18 cellular contexts compared by ENCODE assay signal in the genomic region with DNA sequence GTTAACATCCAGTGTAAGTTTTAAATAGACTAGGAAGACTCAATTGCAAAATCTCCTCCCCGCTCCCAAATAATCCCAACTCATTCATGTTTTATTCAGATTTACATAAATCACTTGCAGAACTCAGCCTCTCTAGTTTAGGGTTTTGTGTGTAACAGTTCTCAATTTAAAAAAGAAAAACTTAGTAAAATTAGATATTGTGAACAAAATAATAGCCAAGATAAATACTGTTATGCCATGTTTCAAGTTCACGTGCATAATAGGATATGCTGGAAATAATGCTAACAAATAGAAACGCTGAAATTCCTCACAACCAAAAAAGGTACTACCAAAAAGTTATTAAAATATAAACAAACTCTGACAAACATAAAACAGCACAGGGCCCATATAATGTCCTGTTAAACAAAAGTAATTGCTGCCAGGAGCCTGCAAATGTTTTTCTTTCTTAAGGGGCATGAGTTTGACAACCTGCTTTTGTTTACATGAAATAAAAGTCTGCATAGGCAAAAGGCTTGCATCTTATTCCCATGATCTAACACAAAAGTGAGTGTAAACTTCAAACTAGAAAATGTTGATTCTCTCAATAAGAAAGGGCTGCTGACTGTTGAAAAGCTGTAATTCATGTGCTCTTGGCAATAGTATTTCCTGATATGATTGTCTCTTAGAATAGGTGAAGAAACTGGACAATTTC. TPM values are rescaled to one million over a fixed set of nuclear protein-coding genes. Genes with fewer than 3 reads are reported as not detected.
DNase-seq lines count a peak whose midpoint lies in the region; ATAC-seq and TF ChIP-seq lines count a peak whose summit lies in the region.
"Had no signal": no experiment of that assay in that cellular context is flagged by ENCODE, and none has a peak within 500 bp of the region (broad histone marks: within the 10 kb centered on the region; RNA-seq: fewer than 3 reads in every experiment).

No MANE protein-coding gene starts in this region.

- H3K27ac Mint-ChIP-seq in neural progenitor cell: no peak overlapping the region
- H3K27ac Mint-ChIP-seq: CD4-positive, CD25-positive, alpha-beta regulatory T cell; H9 had no signal

- CTCF ChIA-PET in HEK293T (lab: Yijun Ruan, JAX): no interaction called here

- ATAC-seq in gastroesophageal sphincter: no peak

- no peak for TF ChIP-seq POLR2A in gastroesophageal sphincter (IDR thresholded peaks at IDR 0.05)
- no peak for TF ChIP-seq POLR2A in thyroid gland (IDR thresholded peaks at IDR 0.05)

- H3K4me3 Mint-ChIP-seq in neural progenitor cell: peak overlapping the region; percentile 86
- H3K4me3 Mint-ChIP-seq: CD4-positive, CD25-positive, alpha-beta regulatory T cell had no signal

- no peak for DNase-seq in HEK293T (ENCODE audit: extremely low spot score)
- DNase-seq in neural progenitor cell (ENCODE audit: low spot score): no peak
- no peak for DNase-seq in thyroid gland
- no peak for DNase-seq in NCI-H2081 treated with DMSO at 0.1 percent for 48 hours (lab: John Stamatoyannopoulos, UW)
- DNase-seq in smooth muscle cell (lab: John Stamatoyannopoulos, UW; ENCODE audit: unreplicated experiment): no peak
- no peak for DNase-seq in hippocampal formation (lab: John Stamatoyannopoulos, UW)
- DNase-seq in kidney tubule cell (ENCODE audit: low spot score): no peak
- DNase-seq: ACHN; CD4-positive, CD25-positive, alpha-beta regulatory T cell; DMS53; H9; KBM-7; NCI-H1092; NCI-H187; NCI-H2171; NCI-H774 had no signal

- H3K4me1 Mint-ChIP-seq in neural progenitor cell: peaks cover 49% of the 10 kb centered on the region

- no peaks in the 10 kb centered on the region for H3K9me3 Mint-ChIP-seq in neural progenitor cell
- H3K9me3 Mint-ChIP-seq: H9 had no signal

- H3K36me3 Mint-ChIP-seq in neural progenitor cell: peaks cover 3% of the 10 kb centered on the region
- H3K36me3 Mint-ChIP-seq: CD4-positive, CD25-positive, alpha-beta regulatory T cell had no signal

- WGBS in gastroesophageal sphincter (ENCODE audit: low coverage in 1 of 2), 2 donors: 52 to 66% methylated on average over 3 of the region's 3 CpGs
- 88 to 92% methylated on average over 3 of the region's 3 CpGs for WGBS in thyroid gland, 2 donors
- WGBS in smooth muscle cell (ENCODE audit: low lambda C conversion rate): 95% methylated on average over 3 of the region's 3 CpGs

- peaks cover 24% of the 10 kb centered on the region for H3F3A ChIP-seq in neural progenitor cell (ENCODE audit: low read depth)
- H3F3A ChIP-seq in smooth muscle cell (ENCODE audit: low read depth): peaks cover 35% of the 10 kb centered on the region

- H3K9ac ChIP-seq in neural progenitor cell: no peak overlapping the region
- H3K9ac ChIP-seq in smooth muscle cell (ENCODE audit: low read depth): no peak overlapping the region

- H3K36me3 ChIP-seq in gastroesophageal sphincter (no peaks in the 10 kb centered on the region), neural progenitor cell (no peaks in the 10 kb centered on the region), thyroid gland (no peaks in the 10 kb centered on the region), smooth muscle cell (ENCODE audit: low read depth) (no peaks in the 10 kb centered on the region)

- POLR2A ChIA-PET in HEK293T (lab: Yijun Ruan, JAX): interaction anchor here (1.3 kb wide), 2 partner anchors 15 to 57 kb away, joined by 3 to 5 read pairs; no protein-coding TSS in a partner anchor

- H3K4me3 ChIP-seq in gastroesophageal sphincter (no peak overlapping the region), neural progenitor cell (no peak overlapping the region), thyroid gland (replicated peaks in 1 of 3) (no peak overlapping the region), smooth muscle cell (no peak overlapping the region)

- no peaks in the 10 kb centered on the region for H3K27me3 ChIP-seq in gastroesophageal sphincter
- peaks cover 73% of the 10 kb centered on the region for H3K27me3 ChIP-seq in neural progenitor cell
- no peaks in the 10 kb centered on the region for H3K27me3 ChIP-seq in thyroid gland
- H3K27me3 ChIP-seq in smooth muscle cell (ENCODE audit: low read depth): peaks cover 14% of the 10 kb centered on the region

- intact Hi-C loops in thyroid gland (cut with DNase I): no loop called here

- no peaks in the 10 kb centered on the region for H3K9me3 ChIP-seq in gastroesophageal sphincter
- no peaks in the 10 kb centered on the region for H3K9me3 ChIP-seq in neural progenitor cell (ENCODE audit: low read depth)
- H3K9me3 ChIP-seq in thyroid gland: no peaks in the 10 kb centered on the region
- no peaks in the 10 kb centered on the region for H3K9me3 ChIP-seq in smooth muscle cell (replicated peaks; ENCODE audit: low read depth)

- no peaks in the 10 kb centered on the region for H3K79me2 ChIP-seq in neural progenitor cell (ENCODE audit: low read depth)
- no peaks in the 10 kb centered on the region for H3K79me2 ChIP-seq in smooth muscle cell (ENCODE audit: low read depth)

- no peak for TF ChIP-seq CTCF in gastroesophageal sphincter (IDR thresholded peaks at IDR 0.05)
- no peak for TF ChIP-seq CTCF in neural progenitor cell (IDR thresholded peaks at IDR 0.05)
- no peak for TF ChIP-seq CTCF in thyroid gland (IDR thresholded peaks at IDR 0.05)
- TF ChIP-seq CTCF in smooth muscle cell (IDR thresholded peaks at IDR 0.05; ENCODE audit: borderline replicate concordance, insufficient read depth, poor library complexity, severe bottlenecking): no peak

- H2AFZ ChIP-seq in neural progenitor cell (replicated peaks) (no peak overlapping the region), smooth muscle cell (ENCODE audit: low read depth) (no peak overlapping the region)

- H3K4me2 ChIP-seq in neural progenitor cell (no peak overlapping the region), smooth muscle cell (no peak overlapping the region)

- peaks cover 8% of the 10 kb centered on the region for H3K27me3 Mint-ChIP-seq in neural progenitor cell (ENCODE audit: insufficient read depth, low read depth)

- peak overlapping the region in 3 of 4 donors; percentile 84 to 91 (median 86) for H3K27ac ChIP-seq in gastroesophageal sphincter
- no peak overlapping the region for H3K27ac ChIP-seq in neural progenitor cell
- H3K27ac ChIP-seq in thyroid gland: peak overlapping the region; percentile 71 to 85 (median 74)
- H3K27ac ChIP-seq in smooth muscle cell (ENCODE audit: low read depth): no peak overlapping the region
- H3K27ac ChIP-seq: HL-60 had no signal

- H3K4me1 ChIP-seq in gastroesophageal sphincter (peaks cover 13 to 91% (median 30%) of the 10 kb centered on the region in 3 donors), neural progenitor cell (peaks cover 21% of the 10 kb centered on the region), thyroid gland (peaks cover 30 to 52% of the 10 kb centered on the region in 2 donors), smooth muscle cell (ENCODE audit: low read depth) (peaks cover 23% of the 10 kb centered on the region)

- H4K20me1 ChIP-seq in neural progenitor cell (ENCODE audit: low read depth) (peaks cover 6% of the 10 kb centered on the region), smooth muscle cell (ENCODE audit: low read depth) (no peaks in the 10 kb centered on the region)

- no peak for TF ChIP-seq EP300 in gastroesophageal sphincter (IDR thresholded peaks at IDR 0.05)

TF ChIP-seq in HEK293T, 16 proteins besides CTCF, POLR2A, EP300 and RAD21:
- no peak for TF ChIP-seq ZNF384 (IDR thresholded peaks at IDR 0.05)
- TF ChIP-seq, protein P1, sequence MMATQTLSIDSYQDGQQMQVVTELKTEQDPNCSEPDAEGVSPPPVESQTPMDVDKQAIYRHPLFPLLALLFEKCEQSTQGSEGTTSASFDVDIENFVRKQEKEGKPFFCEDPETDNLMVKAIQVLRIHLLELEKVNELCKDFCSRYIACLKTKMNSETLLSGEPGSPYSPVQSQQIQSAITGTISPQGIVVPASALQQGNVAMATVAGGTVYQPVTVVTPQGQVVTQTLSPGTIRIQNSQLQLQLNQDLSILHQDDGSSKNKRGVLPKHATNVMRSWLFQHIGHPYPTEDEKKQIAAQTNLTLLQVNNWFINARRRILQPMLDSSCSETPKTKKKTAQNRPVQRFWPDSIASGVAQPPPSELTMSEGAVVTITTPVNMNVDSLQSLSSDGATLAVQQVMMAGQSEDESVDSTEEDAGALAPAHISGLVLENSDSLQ (IDR thresholded peaks at IDR 0.05): 0 out of 2 replicates have a peak, but pooled peaks have one; percentile 9

RNA-seq across cellular contexts. Expression of a gene that starts 2.9 kb away (rescaled TPM):
- total RNA-seq in gastroesophageal sphincter (1 to 10 TPM; 2.9 to 3.3 (median 3.0) TPM), neural progenitor cell (ENCODE audit: low replicate concordance) (2.5 and 2.8 TPM in 2 replicates), thyroid gland (1 to 10 TPM; 1.5 to 4.0 (median 3.6) TPM), smooth muscle cell (2.1 and 3.1 TPM in 2 replicates)
- polyA plus RNA-seq in smooth muscle cell: 0.18 and 3.1 TPM in 2 replicates
- total RNA-seq: CD4-positive, CD25-positive, alpha-beta regulatory T cell had no signal
- polyA plus RNA-seq: CD4-positive, CD25-positive, alpha-beta regulatory T cell had no signal

Comparison
In these comparisons a context has a peak if more than half of its experiments do, and no peak if none do; other contexts are left out.
1. H3K27ac ChIP-seq: peak in gastroesophageal sphincter (3 of 4) and thyroid gland (3 of 3); none in neural progenitor cell (single experiment) and smooth muscle cell (single experiment).